ENCODE assay signal across 10 cellular contexts in the genomic region with DNA sequence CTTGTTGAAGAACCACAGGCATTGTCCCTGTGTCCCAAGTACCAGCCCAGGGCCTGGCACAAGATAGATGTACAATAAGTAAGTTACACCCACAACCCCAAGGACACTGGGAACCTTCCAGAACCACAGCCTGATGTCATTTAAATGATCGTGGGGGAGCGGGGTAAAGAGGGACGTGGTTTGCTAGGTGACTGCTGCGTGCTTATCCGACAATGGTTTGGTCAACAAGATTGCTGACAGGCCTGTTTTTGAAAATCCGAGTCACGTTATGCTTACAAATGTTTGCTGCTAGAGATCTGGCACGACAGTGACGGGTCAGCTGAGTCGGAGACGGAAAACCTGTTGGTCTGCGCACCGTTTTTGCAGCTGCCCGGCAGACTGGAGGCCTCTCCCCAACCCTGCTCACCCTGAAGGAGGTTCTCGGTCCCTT. TPM values are rescaled to one million over a fixed set of nuclear protein-coding genes. Genes with fewer than 3 reads are reported as not detected.
DNase-seq lines count a peak whose midpoint lies in the region; ATAC-seq and TF ChIP-seq lines count a peak whose summit lies in the region.
"Had no signal": no experiment of that assay in that cellular context is flagged by ENCODE, and none has a peak within 500 bp of the region (broad histone marks: within the 10 kb centered on the region; RNA-seq: fewer than 3 reads in every experiment).

No MANE protein-coding gene starts in this region.

- H3K79me2 ChIP-seq in OCI-LY7 (ENCODE audit: insufficient read depth, low read depth, low read length) = peaks cover 78% of the 10 kb centered on the region

- H3K36me3 ChIP-seq in CD8-positive, alpha-beta T cell (ENCODE audit: insufficient read depth, low read length) = peaks cover 8% of the 10 kb centered on the region
- peaks cover 51% of the 10 kb centered on the region for H3K36me3 ChIP-seq in OCI-LY7 (ENCODE audit: insufficient read depth, low read length)
- H3K36me3 ChIP-seq in colonic mucosa = no peaks in the 10 kb centered on the region

- no peaks in the 10 kb centered on the region for H3K27me3 ChIP-seq in CD8-positive, alpha-beta T cell (ENCODE audit: insufficient read depth, low read length)
- H3K27me3 ChIP-seq in colonic mucosa = no peaks in the 10 kb centered on the region

- CTCF ChIA-PET in CD8-positive, alpha-beta T cell (lab: Charles Lee) = interaction anchor here (1.3 kb wide), 1 partner anchor 28 kb away, joined by 4 read pairs; no protein-coding TSS in a partner anchor
- CTCF ChIA-PET in OCI-LY7 (lab: Charles Lee; ENCODE audit: unreplicated experiment) = no interaction called here

- no peaks in the 10 kb centered on the region for H3K9me3 Mint-ChIP-seq in CD8-positive, alpha-beta T cell
- peaks cover 6% of the 10 kb centered on the region for H3K9me3 Mint-ChIP-seq in nephron progenitor cell

- POLR2A ChIA-PET in CD8-positive, alpha-beta T cell (lab: Charles Lee) = interaction anchor here (1.3 to 1.7 kb wide), 4 partner anchors 13 to 82 kb away, joined by 6 to 9 read pairs (median 7); no protein-coding TSS in a partner anchor
- POLR2A ChIA-PET in OCI-LY7 (lab: Charles Lee) = interaction anchor here (1.0 kb wide), 2 partner anchors 9 to 89 kb away, joined by 3 to 7 read pairs; no protein-coding TSS in a partner anchor

- H3K27ac ChIP-seq in CD8-positive, alpha-beta T cell (ENCODE audit: low read depth, low read length) = peak overlapping the region; percentile 75
- H3K27ac ChIP-seq in OCI-LY7 (ENCODE audit: low read depth, low read length, poor library complexity, severe bottlenecking) (peak overlapping the region; percentile 97), colonic mucosa (peak overlapping the region; percentile 60)

- no TSS peak for BruUV-seq in OCI-LY7 (replicated peaks; lab: Mats Ljungman, UMichigan)

- peaks cover 38% of the 10 kb centered on the region for H3K36me3 Mint-ChIP-seq in CD8-positive, alpha-beta T cell
- H3K36me3 Mint-ChIP-seq in nephron progenitor cell (ENCODE audit: low read depth) = peaks cover 44% of the 10 kb centered on the region

- H4K20me1 ChIP-seq in OCI-LY7 (ENCODE audit: insufficient read depth, low read length) = no peaks in the 10 kb centered on the region

- H3K4me2 ChIP-seq in OCI-LY7 (ENCODE audit: low read length) = peak overlapping the region; percentile 87

- peaks cover 82% of the 10 kb centered on the region for H3K4me1 Mint-ChIP-seq in CD8-positive, alpha-beta T cell (ENCODE audit: low read depth)
- peaks cover 75% of the 10 kb centered on the region for H3K4me1 Mint-ChIP-seq in nephron progenitor cell

- TF ChIP-seq CTCF in CD8-positive, alpha-beta T cell (IDR thresholded peaks at IDR 0.05) = no peak
- no peak for TF ChIP-seq CTCF in OCI-LY7 (conservative IDR thresholded peaks at IDR 0.05; ENCODE audit: low read length)
- TF ChIP-seq CTCF in colonic mucosa (IDR thresholded peaks at IDR 0.05) = no peak
- TF ChIP-seq CTCF in nephron progenitor cell (IDR thresholded peaks at IDR 0.05) = no peak
- TF ChIP-seq CTCF in foreskin fibroblast (IDR thresholded peaks at IDR 0.05; ENCODE audit: low read depth, low read length) = no peak

- DNase-seq in CD8-positive, alpha-beta T cell = peak in 1 of 7 experiments; percentile 52
- peak; percentile 30 for DNase-seq in OCI-LY7 (ENCODE audit: low spot score)
- DNase-seq in colonic mucosa = peak; percentile 63
- no peak for DNase-seq in nephron progenitor cell
- DNase-seq in NCI-H1694 treated with DMSO at 0.1 percent for 48 hours (lab: John Stamatoyannopoulos, UW) = no peak
- DNase-seq in GM03348 (ENCODE audit: low spot score) = no peak
- no peak for DNase-seq in activated effector memory CD4-positive, alpha-beta T cell treated with Interleukin-2 at 50 U/mL for 16 hours
- DNase-seq in foreskin fibroblast = no peak
- DNase-seq: Kasumi-1, NCI-H69 had no signal

- intact Hi-C loops in CD8-positive, alpha-beta T cell (cut with DNase I, micrococcal nuclease) = loop anchor here in 1 of 2 experiments (2.0 kb wide), 1 partner anchor 14 kb away; no protein-coding TSS in a partner anchor
- intact Hi-C loops in OCI-LY7 (cut with micrococcal nuclease; ENCODE audit: unreplicated experiment) (loop anchor here (10.0 kb wide), 1 partner anchor 1310 kb away; no protein-coding TSS in a partner anchor), colonic mucosa (cut with DNase I) (no loop called here)

- H3K27me3 Mint-ChIP-seq in CD8-positive, alpha-beta T cell (ENCODE audit: low read depth) = no peaks in the 10 kb centered on the region
- H3K27me3 Mint-ChIP-seq in nephron progenitor cell (ENCODE audit: low read depth, poor library complexity) = no peaks in the 10 kb centered on the region

- H3K9ac ChIP-seq in colonic mucosa (ENCODE audit: low read depth in 2 of 2, low read length in 2 of 2) = peak overlapping the region; percentile 49 to 58

- peak overlapping the region; percentile 98 for H3K27ac Mint-ChIP-seq in CD8-positive, alpha-beta T cell
- peak overlapping the region; percentile 89 for H3K27ac Mint-ChIP-seq in nephron progenitor cell

- H3K4me3 Mint-ChIP-seq in CD8-positive, alpha-beta T cell = peak overlapping the region; percentile 83
- no peak overlapping the region for H3K4me3 Mint-ChIP-seq in nephron progenitor cell

- peaks cover 69% of the 10 kb centered on the region for H3K4me1 ChIP-seq in CD8-positive, alpha-beta T cell (ENCODE audit: insufficient read depth, low read length)
- H3K4me1 ChIP-seq in OCI-LY7 (ENCODE audit: insufficient read depth, low read length, poor library complexity, severe bottlenecking) (peaks cover 79% of the 10 kb centered on the region), colonic mucosa (no peaks in the 10 kb centered on the region)

- no peaks in the 10 kb centered on the region for H3K9me3 ChIP-seq in CD8-positive, alpha-beta T cell (ENCODE audit: low read length)
- H3K9me3 ChIP-seq in OCI-LY7 (ENCODE audit: low read length) (no peaks in the 10 kb centered on the region), colonic mucosa (no peaks in the 10 kb centered on the region)

- no peak overlapping the region for H2AFZ ChIP-seq in OCI-LY7 (ENCODE audit: low read length)

- H3K9me2 ChIP-seq in OCI-LY7 (ENCODE audit: insufficient read depth, low read length) = no peaks in the 10 kb centered on the region

- ATAC-seq in CD8-positive, alpha-beta T cell = no peak

- H3K4me3 ChIP-seq in CD8-positive, alpha-beta T cell (ENCODE audit: low read depth, low read length) = peak overlapping the region; percentile 37
- H3K4me3 ChIP-seq in OCI-LY7 (ENCODE audit: low read depth, low read length, poor library complexity, severe bottlenecking) (peak overlapping the region; percentile 71), colonic mucosa (peak overlapping the region; percentile 0), foreskin fibroblast (ENCODE audit: low read depth in 1 of 2, low read length in 2 of 2) (no peak overlapping the region)

RNA-seq across cellular contexts. Expression of a gene that starts 22.8 kb away (rescaled TPM):
- total RNA-seq in CD8-positive, alpha-beta T cell = 100 to 1,000 TPM; 194 to 199 TPM
- 119 and 125 TPM in 2 replicates for total RNA-seq in OCI-LY7 (2014; rRNA removed; shearing (Covaris generic))
- 214 and 232 TPM in 2 replicates for total RNA-seq in OCI-LY7 (2022)
- total RNA-seq in colonic mucosa = 100 to 1,000 TPM in 1 of 2 donors, 10 to 100 TPM in 1; 79.1 to 138 TPM

RNA-seq across cellular contexts. Expression of a gene that starts 53.2 kb away (rescaled TPM):
- 10 to 100 TPM; 50.8 to 56.5 TPM for total RNA-seq in CD8-positive, alpha-beta T cell
- total RNA-seq in OCI-LY7 (2014; rRNA removed; shearing (Covaris generic)) = 50.1 and 58.9 TPM in 2 replicates
- total RNA-seq in OCI-LY7 (2022) (66.1 and 69.0 TPM in 2 replicates), colonic mucosa (10 to 100 TPM; 49.7 to 62.7 TPM)

Comparison
In these comparisons a context has a peak if more than half of its experiments do, and no peak if none do; other contexts are left out.
1. DNase-seq: peak in OCI-LY7 (single experiment) and colonic mucosa (single experiment); none in nephron progenitor cell (single experiment), NCI-H1694 treated with DMSO at 0.1 percent for 48 hours (single experiment), GM03348 (single experiment), activated effector memory CD4-positive, alpha-beta T cell treated with Interleukin-2 at 50 U/mL for 16 hours (single experiment) and foreskin fibroblast (0 of 2).
2. H3K4me3 ChIP-seq: peak in CD8-positive, alpha-beta T cell (single experiment), OCI-LY7 (single experiment) and colonic mucosa (single experiment); none in foreskin fibroblast (0 of 2).
3. Peak in every context shown above with its lines, with median percentiles within 50 percentile points of each other: H3K27ac ChIP-seq.